8 cellular contexts compared by ENCODE assay signal in the genomic region with DNA sequence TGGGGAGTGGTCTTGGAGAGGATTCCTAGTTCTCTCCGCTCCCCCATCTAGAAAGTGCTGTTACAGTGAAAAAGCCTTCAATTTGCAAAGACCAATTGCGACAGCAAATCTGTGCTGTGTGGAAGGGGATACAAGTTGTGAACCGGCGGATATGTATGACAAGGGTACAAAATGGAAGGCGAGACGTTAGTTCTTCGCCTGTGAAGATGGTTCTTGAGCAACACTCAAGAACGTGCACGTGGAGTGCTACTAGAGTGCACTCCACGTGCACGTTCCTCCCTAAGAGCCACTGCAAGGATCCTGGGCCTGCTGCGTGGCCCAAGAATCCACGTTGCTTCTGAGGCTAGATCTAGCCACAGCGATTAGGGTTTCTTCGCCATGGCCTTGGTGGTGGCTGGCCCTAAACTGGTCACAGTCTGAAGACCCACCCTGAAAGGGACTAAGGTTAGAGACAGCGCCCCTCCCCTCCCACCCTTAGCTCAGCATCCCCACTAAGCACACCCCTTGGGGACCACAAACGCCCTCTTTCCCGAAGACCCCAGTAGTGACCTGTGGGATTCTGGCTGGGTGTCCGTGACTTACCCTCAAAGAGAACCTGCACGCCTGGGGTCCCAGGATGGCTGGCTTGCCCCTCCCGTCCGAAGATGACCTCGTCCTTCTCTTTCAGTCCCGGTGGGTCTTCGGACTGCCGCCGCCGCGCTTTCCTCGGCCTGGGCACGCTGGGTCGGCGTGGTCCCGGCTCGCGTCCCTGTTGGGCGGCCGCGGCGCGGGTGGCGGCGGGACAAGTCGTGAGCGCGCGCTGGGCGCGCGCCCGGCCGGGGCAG. TPM values are rescaled to one million over a fixed set of nuclear protein-coding genes. Genes with fewer than 3 reads are reported as not detected.
DNase-seq lines count a peak whose midpoint lies in the region; ATAC-seq, FAIRE-seq and TF ChIP-seq lines count a peak whose summit lies in the region.

No MANE protein-coding gene starts in this region.

- intact Hi-C loops in activated naive CD4-positive, alpha-beta T cell treated with anti-CD3 and anti-CD28 coated beads for 36 hours (cut with micrococcal nuclease), result loop anchor here (1.0 to 2.0 kb wide), 3 partner anchors 123 to 410 kb away; a partner anchor contains a TSS

- peak; percentile 23 for DNase-seq in activated naive CD4-positive, alpha-beta T cell treated with anti-CD3 and anti-CD28 coated beads for 36 hours
- DNase-seq in activated naive CD4-positive, alpha-beta T cell treated with anti-CD3 and anti-CD28 coated beads, Interleukin-2, amount 50 U/mL, for 16 hours, result no peak
- DNase-seq in activated CD8-positive, alpha-beta memory T cell treated with anti-CD3 and anti-CD28 coated beads, Interleukin-2, amount 50 U/mL, for 4 hours, result peak; percentile 21
- DNase-seq in islet precursor cell, result peak; percentile 41
- DNase-seq in stimulated activated effector memory CD8-positive, alpha-beta T cell treated with anti-CD3 and anti-CD28 coated beads, Interleukin-12 subunit alpha, Interleukin-12 subunit beta, amount 100 ng/mL, for 72 hours (ENCODE audit: low spot score in 2 of 2), result peak in 1 of 2 donors; percentile 55
- no peak for DNase-seq in SW 1271 (lab: John Stamatoyannopoulos, UW)
- no peak for DNase-seq in GM12892 (ENCODE audit: insufficient read length)
- no peak for DNase-seq in COLO668 (lab: John Stamatoyannopoulos, UW; ENCODE audit: unreplicated experiment)

- CTCF ChIA-PET in activated naive CD4-positive, alpha-beta T cell treated with anti-CD3 and anti-CD28 coated beads for 36 hours (lab: Charles Lee), result interaction anchor here (0.7 to 2.8 kb wide), 7 partner anchors 101 to 432 kb away, joined by 4 to 9 read pairs (median 6); a partner anchor contains a TSS

- no peak for ATAC-seq in stimulated activated effector memory CD8-positive, alpha-beta T cell treated with anti-CD3 and anti-CD28 coated beads, Interleukin-12 subunit alpha, Interleukin-12 subunit beta, amount 100 ng/mL, for 72 hours

- TF ChIP-seq POLR2A in GM12892 (IDR thresholded peaks at IDR 0.05; ENCODE audit: low read depth, low read length), result no peak

- no peaks in the 10 kb centered on the region for H3K27me3 Mint-ChIP-seq in activated naive CD4-positive, alpha-beta T cell treated with anti-CD3 and anti-CD28 coated beads for 36 hours (ENCODE audit: low read depth)

- no peak for FAIRE-seq in GM12892 (lab: Jason Lieb, UNC)

- H3K9me3 Mint-ChIP-seq in activated naive CD4-positive, alpha-beta T cell treated with anti-CD3 and anti-CD28 coated beads for 36 hours, result no peaks in the 10 kb centered on the region
- no peaks in the 10 kb centered on the region for H3K9me3 Mint-ChIP-seq in stimulated activated effector memory CD8-positive, alpha-beta T cell treated with anti-CD3 and anti-CD28 coated beads, Interleukin-12 subunit alpha, Interleukin-12 subunit beta, amount 100 ng/mL, for 72 hours

- peak overlapping the region; percentile 81 for H3K4me3 Mint-ChIP-seq in activated naive CD4-positive, alpha-beta T cell treated with anti-CD3 and anti-CD28 coated beads for 36 hours
- H3K4me3 Mint-ChIP-seq in stimulated activated effector memory CD8-positive, alpha-beta T cell treated with anti-CD3 and anti-CD28 coated beads, Interleukin-12 subunit alpha, Interleukin-12 subunit beta, amount 100 ng/mL, for 72 hours, result peak overlapping the region; percentile 64

- peaks cover 38% of the 10 kb centered on the region for H3K36me3 Mint-ChIP-seq in activated naive CD4-positive, alpha-beta T cell treated with anti-CD3 and anti-CD28 coated beads for 36 hours (ENCODE audit: low read depth)
- H3K36me3 Mint-ChIP-seq in stimulated activated effector memory CD8-positive, alpha-beta T cell treated with anti-CD3 and anti-CD28 coated beads, Interleukin-12 subunit alpha, Interleukin-12 subunit beta, amount 100 ng/mL, for 72 hours, result peaks cover 33% of the 10 kb centered on the region

- peaks cover 44% of the 10 kb centered on the region for H3K4me1 Mint-ChIP-seq in activated naive CD4-positive, alpha-beta T cell treated with anti-CD3 and anti-CD28 coated beads for 36 hours (ENCODE audit: low read depth)
- H3K4me1 Mint-ChIP-seq in stimulated activated effector memory CD8-positive, alpha-beta T cell treated with anti-CD3 and anti-CD28 coated beads, Interleukin-12 subunit alpha, Interleukin-12 subunit beta, amount 100 ng/mL, for 72 hours, result peaks cover 41% of the 10 kb centered on the region

- peak overlapping the region; percentile 76 for H3K27ac Mint-ChIP-seq in activated naive CD4-positive, alpha-beta T cell treated with anti-CD3 and anti-CD28 coated beads for 36 hours
- H3K27ac Mint-ChIP-seq in stimulated activated effector memory CD8-positive, alpha-beta T cell treated with anti-CD3 and anti-CD28 coated beads, Interleukin-12 subunit alpha, Interleukin-12 subunit beta, amount 100 ng/mL, for 72 hours, result peak overlapping the region; percentile 74

RNA-seq across cellular contexts. Expression of a gene that starts 0.5 kb away (rescaled TPM):
- 10 to 100 TPM; 16.5 to 17.4 TPM for total RNA-seq in activated naive CD4-positive, alpha-beta T cell treated with anti-CD3 and anti-CD28 coated beads for 36 hours
- polyA plus RNA-seq in GM12892 (2012; ENCODE audit: missing spikeins), result 1.4 TPM

Comparison
In these comparisons a context has a peak if more than half of its experiments do, and no peak if none do; other contexts are left out.
1. DNase-seq: peak in activated naive CD4-positive, alpha-beta T cell treated with anti-CD3 and anti-CD28 coated beads for 36 hours (single experiment), activated CD8-positive, alpha-beta memory T cell treated with anti-CD3 and anti-CD28 coated beads, Interleukin-2, amount 50 U/mL, for 4 hours (single experiment) and islet precursor cell (single experiment); none in activated naive CD4-positive, alpha-beta T cell treated with anti-CD3 and anti-CD28 coated beads, Interleukin-2, amount 50 U/mL, for 16 hours (single experiment), SW 1271 (0 of 2), GM12892 (single experiment) and COLO668 (single experiment).